15 cellular contexts compared by ENCODE assay signal in the genomic region with DNA sequence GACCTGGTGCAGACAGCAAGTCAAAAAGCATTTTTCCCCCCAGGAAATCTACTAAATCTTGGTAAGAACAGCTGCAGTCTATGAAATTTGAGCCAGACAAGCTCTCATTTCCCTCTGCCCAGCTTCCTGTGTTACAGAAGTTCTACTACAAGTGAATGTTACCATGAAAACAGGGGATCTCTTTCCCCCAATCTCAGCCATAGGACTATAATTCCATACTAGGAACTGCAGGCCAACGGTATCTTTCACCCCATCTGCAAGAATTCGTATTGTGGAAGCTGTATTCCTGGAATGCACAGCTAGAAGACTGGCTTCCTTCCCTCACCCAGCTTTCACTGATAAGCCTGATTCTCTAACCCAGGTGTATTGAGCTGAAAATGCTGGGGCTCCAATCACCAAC.
DNase-seq lines count a peak whose midpoint lies in the region; ATAC-seq, FAIRE-seq and TF ChIP-seq lines count a peak whose summit lies in the region.
"Had no signal": no experiment of that assay in that cellular context is flagged by ENCODE, and none has a peak within 500 bp of the region (broad histone marks: within the 10 kb centered on the region; RNA-seq: fewer than 3 reads in every experiment).

No MANE protein-coding gene starts in this region.

- dilution Hi-C loops in endothelial cell of umbilical vein (cut with MboI; ENCODE audit: extremely low pct_ligation_motif_present, low sequenced_read_pairs) = no loop called here

- CTCF ChIA-PET in endothelial cell of umbilical vein (lab: Charles Lee) = interaction anchor here (1.0 to 1.2 kb wide), 2 partner anchors 9 to 188 kb away, joined by 3 to 7 read pairs; no protein-coding TSS in a partner anchor
- CTCF ChIA-PET in activated CD8-positive, alpha-beta memory T cell treated with anti-CD3 and anti-CD28 coated beads, Interleukin-2, amount 10 ng/mL, durations not matched to agents 7 days and 5 days (lab: Charles Lee) = no interaction called here

- no peaks in the 10 kb centered on the region for H3K36me3 Mint-ChIP-seq in activated CD8-positive, alpha-beta memory T cell treated with anti-CD3 and anti-CD28 coated beads, Interleukin-2, amount 10 ng/mL, durations not matched to agents 7 days and 5 days
- H3K36me3 Mint-ChIP-seq: CD8-positive, alpha-beta memory T cell had no signal

- H4K20me1 ChIP-seq in endothelial cell of umbilical vein (replicated peaks; ENCODE audit: control insufficient read depth, extremely low read depth, insufficient read depth, low read length) = no peaks in the 10 kb centered on the region

- no peaks in the 10 kb centered on the region for H3K27me3 Mint-ChIP-seq in activated CD8-positive, alpha-beta memory T cell treated with anti-CD3 and anti-CD28 coated beads, Interleukin-2, amount 10 ng/mL, durations not matched to agents 7 days and 5 days
- H3K27me3 Mint-ChIP-seq: CD8-positive, alpha-beta memory T cell; stimulated activated naive CD8-positive, alpha-beta T cell treated with anti-CD3 and anti-CD28 coated beads, Interleukin-15, amount 100 ng/mL, for 72 hours had no signal

- peak overlapping the region; percentile 79 for H2AFZ ChIP-seq in endothelial cell of umbilical vein (ENCODE audit: low read depth, low read length)

- no peak overlapping the region for H3K27ac ChIP-seq in endothelial cell of umbilical vein (ENCODE audit: insufficient read depth, low read depth, low read length)
- H3K27ac ChIP-seq: ovary, uterus had no signal

- ATAC-seq in activated CD8-positive, alpha-beta memory T cell treated with anti-CD3 and anti-CD28 coated beads, Interleukin-2, amount 10 ng/mL, durations not matched to agents 7 days and 5 days = no peak
- ATAC-seq: stimulated activated naive CD8-positive, alpha-beta T cell treated with anti-CD3 and anti-CD28 coated beads, Interleukin-15, amount 100 ng/mL, for 72 hours had no signal

- H3K4me2 ChIP-seq in endothelial cell of umbilical vein (ENCODE audit: insufficient read depth, low read length) = no peak overlapping the region

- H3K4me3 Mint-ChIP-seq in activated CD8-positive, alpha-beta memory T cell treated with anti-CD3 and anti-CD28 coated beads, Interleukin-2, amount 10 ng/mL, durations not matched to agents 7 days and 5 days = no peak overlapping the region
- H3K4me3 Mint-ChIP-seq: CD8-positive, alpha-beta memory T cell; stimulated activated naive CD8-positive, alpha-beta T cell treated with anti-CD3 and anti-CD28 coated beads, Interleukin-15, amount 100 ng/mL, for 72 hours had no signal

- no peaks in the 10 kb centered on the region for H3K4me1 Mint-ChIP-seq in activated CD8-positive, alpha-beta memory T cell treated with anti-CD3 and anti-CD28 coated beads, Interleukin-2, amount 10 ng/mL, durations not matched to agents 7 days and 5 days
- H3K4me1 Mint-ChIP-seq: CD8-positive, alpha-beta memory T cell; stimulated activated naive CD8-positive, alpha-beta T cell treated with anti-CD3 and anti-CD28 coated beads, Interleukin-15, amount 100 ng/mL, for 72 hours had no signal

- TF ChIP-seq POLR2A in endothelial cell of umbilical vein (IDR thresholded peaks at IDR 0.05; ENCODE audit: low read depth, low read length) = no peak

- no TSS peak for BruUV-seq in endothelial cell of umbilical vein (replicated peaks; lab: Mats Ljungman, UMichigan)

- H3K9me3 Mint-ChIP-seq in activated CD8-positive, alpha-beta memory T cell treated with anti-CD3 and anti-CD28 coated beads, Interleukin-2, amount 10 ng/mL, durations not matched to agents 7 days and 5 days (ENCODE audit: low read depth) = peaks cover 7% of the 10 kb centered on the region

- no peak overlapping the region for H3K4me3 ChIP-seq in endothelial cell of umbilical vein (replicated peaks in 1 of 3; ENCODE audit: insufficient read depth in 1 of 3, low read depth in 1 of 3, low read length in 3 of 3)
- H3K4me3 ChIP-seq: ovary, uterus had no signal

- H3K4me1 ChIP-seq in endothelial cell of umbilical vein (ENCODE audit: control insufficient read depth, extremely low read depth, insufficient read depth, low read length) = peaks cover 2% of the 10 kb centered on the region
- H3K4me1 ChIP-seq: uterus had no signal

- H3K36me3 ChIP-seq in endothelial cell of umbilical vein (ENCODE audit: control insufficient read depth in 2 of 2, extremely low read depth in 1 of 2, insufficient read depth in 2 of 2, low read length in 2 of 2) = no peaks in the 10 kb centered on the region
- H3K36me3 ChIP-seq: ovary, uterus had no signal

- DNase-seq in NCI-H748 (lab: John Stamatoyannopoulos, UW; ENCODE audit: unreplicated experiment) = peak; percentile 13
- no peak for DNase-seq in NCI-H748 treated with DMSO at 0.1 percent for 48 hours (lab: John Stamatoyannopoulos, UW)
- DNase-seq in OCI-M1 (lab: John Stamatoyannopoulos, UW) = peak; percentile 43
- peak; percentile 54 for DNase-seq in endothelial cell of umbilical vein (ENCODE audit: low read depth, low spot score)
- no peak for DNase-seq in LoVo (ENCODE audit: low spot score)
- DNase-seq in NCI-H1417 treated with DMSO at 0.1 percent for 48 hours (lab: John Stamatoyannopoulos, UW) = no peak
- DNase-seq in activated CD8-positive, alpha-beta memory T cell treated with anti-CD3 and anti-CD28 coated beads, Interleukin-2, amount 10 ng/mL, durations not matched to agents 7 days and 5 days = no peak
- no peak for DNase-seq in activated CD4-positive, CD25-positive, alpha-beta regulatory T cell treated with anti-CD3 and anti-CD28 coated beads, Interleukin-2, amount 50 U/mL, for 72 hours
- DNase-seq: ACHN; CD8-positive, alpha-beta memory T cell; foreskin fibroblast; ovary; small intestine; stimulated activated naive CD8-positive, alpha-beta T cell treated with anti-CD3 and anti-CD28 coated beads, Interleukin-15, amount 100 ng/mL, for 72 hours; uterus had no signal

- H3K9me3 ChIP-seq in endothelial cell of umbilical vein (replicated peaks; ENCODE audit: control insufficient read depth, insufficient read depth, low read length) = no peaks in the 10 kb centered on the region
- H3K9me3 ChIP-seq: ovary, uterus had no signal

- H3K79me2 ChIP-seq in endothelial cell of umbilical vein (ENCODE audit: control insufficient read depth, insufficient read depth, low read length) = no peaks in the 10 kb centered on the region

- H3K27ac Mint-ChIP-seq in activated CD8-positive, alpha-beta memory T cell treated with anti-CD3 and anti-CD28 coated beads, Interleukin-2, amount 10 ng/mL, durations not matched to agents 7 days and 5 days = no peak overlapping the region
- H3K27ac Mint-ChIP-seq: CD8-positive, alpha-beta memory T cell; stimulated activated naive CD8-positive, alpha-beta T cell treated with anti-CD3 and anti-CD28 coated beads, Interleukin-15, amount 100 ng/mL, for 72 hours had no signal

- no peak for TF ChIP-seq CTCF in endothelial cell of umbilical vein (IDR thresholded peaks at IDR 0.05; ENCODE audit: extremely low read depth in 1 of 2, insufficient read depth in 1 of 2, low read depth in 1 of 2, low read length in 2 of 2)

- intact Hi-C loops in endothelial cell of umbilical vein (cut with micrococcal nuclease) = no loop called here

- FAIRE-seq in endothelial cell of umbilical vein (lab: Jason Lieb, UNC) = no peak
- FAIRE-seq: small intestine had no signal

- H3K27me3 ChIP-seq in endothelial cell of umbilical vein (ENCODE audit: control insufficient read depth in 2 of 2, insufficient read depth in 2 of 2, low read length in 2 of 2) = no peaks in the 10 kb centered on the region

- no peak overlapping the region for H3K9ac ChIP-seq in endothelial cell of umbilical vein (replicated peaks; ENCODE audit: extremely low read depth, insufficient read depth, low read length)

- POLR2A ChIA-PET in endothelial cell of umbilical vein (lab: Charles Lee) = no interaction called here

- no peaks in the 10 kb centered on the region for H3K9me1 ChIP-seq in endothelial cell of umbilical vein (replicated peaks; ENCODE audit: control insufficient read depth, extremely low read depth, insufficient read depth, low read length)

TF ChIP-seq in endothelial cell of umbilical vein, 7 proteins besides CTCF, POLR2A, EP300 and RAD21:
- TF ChIP-seq MYC (IDR thresholded peaks at IDR 0.05; ENCODE audit: low read depth, low read length) (no peak), GATA2 (IDR thresholded peaks at IDR 0.05; ENCODE audit: insufficient read depth, insufficient read length, low read depth, low read length) (no peak), POLR2AphosphoS5 (IDR thresholded peaks at IDR 0.05; ENCODE audit: insufficient read depth, low read depth, low read length) (no peak), FOS (IDR thresholded peaks at IDR 0.05; ENCODE audit: borderline replicate concordance, insufficient read depth, low read length) (no peak), JUN (IDR thresholded peaks at IDR 0.05; ENCODE audit: borderline replicate concordance, insufficient read depth, insufficient read length, low read depth) (no peak), EZH2 (IDR thresholded peaks at IDR 0.05; ENCODE audit: borderline replicate concordance, low read depth, low read length, severe bottlenecking) (no peak)
- TF ChIP-seq, protein P1, sequence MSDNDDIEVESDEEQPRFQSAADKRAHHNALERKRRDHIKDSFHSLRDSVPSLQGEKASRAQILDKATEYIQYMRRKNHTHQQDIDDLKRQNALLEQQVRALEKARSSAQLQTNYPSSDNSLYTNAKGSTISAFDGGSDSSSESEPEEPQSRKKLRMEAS (IDR thresholded peaks at IDR 0.05; ENCODE audit: insufficient read depth, insufficient read length) = no peak
TF ChIP-seq in endothelial cell of umbilical vein: peak in this region for 0.

Comparison
In these comparisons a context has a peak if more than half of its experiments do, and no peak if none do; other contexts are left out.
1. DNase-seq: peak in NCI-H748 (single experiment), OCI-M1 (single experiment) and endothelial cell of umbilical vein (single experiment); none in NCI-H748 treated with DMSO at 0.1 percent for 48 hours (single experiment), LoVo (single experiment), NCI-H1417 treated with DMSO at 0.1 percent for 48 hours (single experiment), activated CD8-positive, alpha-beta memory T cell treated with anti-CD3 and anti-CD28 coated beads, Interleukin-2, amount 10 ng/mL, durations not matched to agents 7 days and 5 days (single experiment) and activated CD4-positive, CD25-positive, alpha-beta regulatory T cell treated with anti-CD3 and anti-CD28 coated beads, Interleukin-2, amount 50 U/mL, for 72 hours (single experiment).